2 cellular contexts compared by ENCODE assay signal in the genomic region with DNA sequence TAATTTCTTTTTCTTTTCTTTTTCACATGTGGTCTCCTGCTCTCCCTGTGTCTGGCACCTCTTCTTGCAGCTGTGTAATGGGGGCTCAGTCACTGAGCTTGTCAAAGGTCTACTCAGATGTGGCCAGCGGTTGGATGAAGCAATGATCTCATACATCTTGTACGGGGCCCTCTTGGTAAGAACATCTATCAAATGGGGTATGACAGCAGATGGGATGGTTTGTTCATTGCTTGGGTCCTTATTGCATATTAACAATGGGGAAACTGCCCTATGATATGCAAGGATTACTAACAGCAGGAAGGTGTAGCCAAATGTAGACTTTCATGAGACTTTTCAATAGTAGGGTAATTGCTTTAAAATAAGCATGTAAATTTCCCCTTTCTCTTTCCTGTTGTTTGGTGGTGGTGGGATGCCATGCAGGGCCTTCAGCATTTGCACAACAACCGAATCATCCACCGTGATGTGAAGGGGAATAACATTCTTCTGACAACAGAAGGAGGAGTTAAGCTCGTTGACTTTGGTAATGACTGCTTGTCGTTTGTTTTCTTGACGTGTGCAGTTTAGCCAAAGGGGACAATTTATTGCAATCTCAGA.
TF ChIP-seq lines count a peak whose summit lies in the region.

No MANE protein-coding gene starts in this region.

TF ChIP-seq in GM23338, 12 proteins besides CTCF, POLR2A, EP300 and RAD21 (continued from another document):
- TF ChIP-seq, protein P1, sequence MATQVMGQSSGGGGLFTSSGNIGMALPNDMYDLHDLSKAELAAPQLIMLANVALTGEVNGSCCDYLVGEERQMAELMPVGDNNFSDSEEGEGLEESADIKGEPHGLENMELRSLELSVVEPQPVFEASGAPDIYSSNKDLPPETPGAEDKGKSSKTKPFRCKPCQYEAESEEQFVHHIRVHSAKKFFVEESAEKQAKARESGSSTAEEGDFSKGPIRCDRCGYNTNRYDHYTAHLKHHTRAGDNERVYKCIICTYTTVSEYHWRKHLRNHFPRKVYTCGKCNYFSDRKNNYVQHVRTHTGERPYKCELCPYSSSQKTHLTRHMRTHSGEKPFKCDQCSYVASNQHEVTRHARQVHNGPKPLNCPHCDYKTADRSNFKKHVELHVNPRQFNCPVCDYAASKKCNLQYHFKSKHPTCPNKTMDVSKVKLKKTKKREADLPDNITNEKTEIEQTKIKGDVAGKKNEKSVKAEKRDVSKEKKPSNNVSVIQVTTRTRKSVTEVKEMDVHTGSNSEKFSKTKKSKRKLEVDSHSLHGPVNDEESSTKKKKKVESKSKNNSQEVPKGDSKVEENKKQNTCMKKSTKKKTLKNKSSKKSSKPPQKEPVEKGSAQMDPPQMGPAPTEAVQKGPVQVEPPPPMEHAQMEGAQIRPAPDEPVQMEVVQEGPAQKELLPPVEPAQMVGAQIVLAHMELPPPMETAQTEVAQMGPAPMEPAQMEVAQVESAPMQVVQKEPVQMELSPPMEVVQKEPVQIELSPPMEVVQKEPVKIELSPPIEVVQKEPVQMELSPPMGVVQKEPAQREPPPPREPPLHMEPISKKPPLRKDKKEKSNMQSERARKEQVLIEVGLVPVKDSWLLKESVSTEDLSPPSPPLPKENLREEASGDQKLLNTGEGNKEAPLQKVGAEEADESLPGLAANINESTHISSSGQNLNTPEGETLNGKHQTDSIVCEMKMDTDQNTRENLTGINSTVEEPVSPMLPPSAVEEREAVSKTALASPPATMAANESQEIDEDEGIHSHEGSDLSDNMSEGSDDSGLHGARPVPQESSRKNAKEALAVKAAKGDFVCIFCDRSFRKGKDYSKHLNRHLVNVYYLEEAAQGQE (IDR thresholded peaks at IDR 0.05; ENCODE audit: unreplicated experiment) = no peak
- no peak for TF ChIP-seq EZH2 (IDR thresholded peaks at IDR 0.05; ENCODE audit: low read depth, unreplicated experiment)
- peak; percentile 95 for TF ChIP-seq NANOG (IDR thresholded peaks at IDR 0.05; ENCODE audit: borderline replicate concordance)

TF ChIP-seq in H1, 55 proteins besides CTCF, POLR2A, EP300 and RAD21 (continued from another document):
- peak in 1 of 2 experiments; percentile 13; a peak in 2 of 4 replicates for TF ChIP-seq HDAC2 (IDR thresholded peaks at IDR 0.05; ENCODE audit: borderline replicate concordance in 1 of 2, low read depth in 2 of 2, low read length in 2 of 2)
- TF ChIP-seq, protein P2, sequence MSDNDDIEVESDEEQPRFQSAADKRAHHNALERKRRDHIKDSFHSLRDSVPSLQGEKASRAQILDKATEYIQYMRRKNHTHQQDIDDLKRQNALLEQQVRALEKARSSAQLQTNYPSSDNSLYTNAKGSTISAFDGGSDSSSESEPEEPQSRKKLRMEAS (IDR thresholded peaks at IDR 0.05) = no peak
- TF ChIP-seq CREB1 (IDR thresholded peaks at IDR 0.05) = peak; percentile 30; the same call in 1 of the 2 replicates
- TF ChIP-seq JUN (IDR thresholded peaks at IDR 0.05; ENCODE audit: low read depth, low read length) = no peak
- peak; percentile 63 for TF ChIP-seq NANOG (IDR thresholded peaks at IDR 0.05; ENCODE audit: insufficient read depth, low read depth, low read length, poor library complexity, severe bottlenecking)
- no peak for TF ChIP-seq MAFK (IDR thresholded peaks at IDR 0.05; ENCODE audit: low read depth, low read length)
- TF ChIP-seq YY1 (IDR thresholded peaks at IDR 0.05; ENCODE audit: low read depth, low read length) = 0 out of 2 replicates have a peak, but pooled peaks have one; percentile 8
- no peak for TF ChIP-seq SUZ12 (IDR thresholded peaks at IDR 0.05; ENCODE audit: low read length)
TF ChIP-seq in H1: peak in this region for 11.
